ENCODE assay signal across 8 cellular contexts in the genomic region with DNA sequence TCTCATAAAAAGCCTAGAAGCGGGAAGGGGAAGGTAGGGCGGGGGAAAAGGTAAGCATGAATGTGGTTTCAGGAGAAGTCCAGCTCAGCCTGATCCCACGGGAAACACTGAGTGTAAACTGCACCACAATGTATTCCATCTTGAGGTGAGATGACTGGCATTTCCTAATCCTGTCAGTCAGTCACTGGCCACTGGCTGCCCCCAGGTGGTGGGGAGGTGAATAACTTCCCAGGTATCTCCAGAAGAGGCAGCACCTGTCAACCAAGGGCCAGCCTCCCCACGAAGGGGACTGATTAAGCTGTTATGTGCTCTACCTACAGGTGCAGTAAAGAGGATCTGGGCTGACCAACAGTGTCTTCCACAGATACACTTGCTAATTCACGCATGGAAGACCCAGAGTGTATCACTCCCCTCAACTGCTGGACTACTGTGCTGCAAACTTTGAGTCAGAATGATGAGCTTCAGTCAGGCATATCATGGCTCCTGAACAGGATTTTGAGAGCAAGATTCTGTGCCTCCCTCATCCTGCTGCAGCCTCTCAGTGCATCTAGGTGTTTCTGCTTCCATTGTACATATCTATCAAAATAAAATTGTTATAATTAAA.
A peak's percentile ranks its signal among the peaks of the same experiment; 100 is the strongest.
DNase-seq lines count a peak whose midpoint lies in the region; FAIRE-seq and TF ChIP-seq lines count a peak whose summit lies in the region.

No MANE protein-coding gene starts in this region.

- no peaks in the 10 kb centered on the region for H3K9me3 ChIP-seq in BE2C
- H3K9me3 ChIP-seq in HAP-1: no peaks in the 10 kb centered on the region
- H3K9me3 ChIP-seq in Peyer's patch: no peaks in the 10 kb centered on the region
- H3K9me3 ChIP-seq in keratinocyte (ENCODE audit: control insufficient read depth, low read depth, low read length): no peaks in the 10 kb centered on the region
- H3K9me3 ChIP-seq in tibial nerve: no peaks in the 10 kb centered on the region

- no peaks in the 10 kb centered on the region for H3K27me3 ChIP-seq in BE2C
- no peaks in the 10 kb centered on the region for H3K27me3 ChIP-seq in HAP-1 (ENCODE audit: low read depth)
- H3K27me3 ChIP-seq in Peyer's patch: no peaks in the 10 kb centered on the region
- H3K27me3 ChIP-seq in keratinocyte (ENCODE audit: control insufficient read depth, extremely low read depth, insufficient read depth, low read length): no peaks in the 10 kb centered on the region
- no peaks in the 10 kb centered on the region for H3K27me3 ChIP-seq in tibial nerve

- no peak overlapping the region for H3K27ac ChIP-seq in Peyer's patch
- H3K27ac ChIP-seq in keratinocyte (ENCODE audit: control insufficient read depth, insufficient read depth, low read length): no peak overlapping the region
- H3K27ac ChIP-seq in tibial nerve: no peak overlapping the region

- WGBS in tibial nerve, 2 donors: 35 to 40% methylated on average over 5 of the region's 5 CpGs

- no peaks in the 10 kb centered on the region for H3K36me3 Mint-ChIP-seq in activated naive CD4-positive, alpha-beta T cell treated with anti-CD3 and anti-CD28 coated beads, Interleukin-2, amount 10 ng/mL, durations not matched to agents 7 days and 5 days

- H3K4me2 ChIP-seq in keratinocyte (ENCODE audit: control insufficient read depth, extremely low read depth, insufficient read depth, low read depth, low read length): no peak overlapping the region

- H4K20me1 ChIP-seq in keratinocyte (ENCODE audit: control insufficient read depth, extremely low read depth, insufficient read depth, low read length): no peaks in the 10 kb centered on the region

- H3K4me3 Mint-ChIP-seq in activated naive CD4-positive, alpha-beta T cell treated with anti-CD3 and anti-CD28 coated beads, Interleukin-2, amount 10 ng/mL, durations not matched to agents 7 days and 5 days: no peak overlapping the region

- H3K9ac ChIP-seq in keratinocyte (ENCODE audit: control insufficient read depth, extremely low read depth, insufficient read depth, low read length): no peak overlapping the region

- H3K4me3 ChIP-seq in BE2C (ENCODE audit: low read depth, low read length): no peak overlapping the region
- no peak overlapping the region for H3K4me3 ChIP-seq in HAP-1
- no peak overlapping the region for H3K4me3 ChIP-seq in Peyer's patch
- no peak overlapping the region for H3K4me3 ChIP-seq in keratinocyte (ENCODE audit: control insufficient read depth in 2 of 3, extremely low read depth in 1 of 3, insufficient read depth in 2 of 3, low read depth in 1 of 3, low read length in 3 of 3)
- H3K4me3 ChIP-seq in tibial nerve: no peak overlapping the region

- peak; percentile 17 for FAIRE-seq in keratinocyte (lab: Jason Lieb, UNC)

- peak; percentile 76 for DNase-seq in BE2C
- peak; percentile 8 to 73 for DNase-seq in HAP-1 (ENCODE audit: low spot score in 2 of 2)
- peak; percentile 20 to 69 (median 62) for DNase-seq in Peyer's patch
- DNase-seq in activated naive CD4-positive, alpha-beta T cell treated with anti-CD3 and anti-CD28 coated beads, Interleukin-2, amount 10 ng/mL, durations not matched to agents 7 days and 5 days: peak; percentile 79
- peak; percentile 13 for DNase-seq in keratinocyte (ENCODE audit: low read depth, low spot score)
- DNase-seq in stimulated activated CD8-positive, alpha-beta memory T cell treated with anti-CD3 and anti-CD28 coated beads, Interleukin-15, amount 100 ng/mL, for 1 hour (ENCODE audit: low read depth): peak; percentile 5
- DNase-seq in epidermal melanocyte (ENCODE audit: insufficient read length, low spot score): no peak
- DNase-seq in tibial nerve (ENCODE audit: low spot score in 2 of 2): no peak

- TF ChIP-seq EP300 in tibial nerve (IDR thresholded peaks at IDR 0.05): no peak

- no peaks in the 10 kb centered on the region for H3K9me3 Mint-ChIP-seq in activated naive CD4-positive, alpha-beta T cell treated with anti-CD3 and anti-CD28 coated beads, Interleukin-2, amount 10 ng/mL, durations not matched to agents 7 days and 5 days

- H3K9me1 ChIP-seq in keratinocyte (ENCODE audit: control insufficient read depth, extremely low read depth, insufficient read depth, low read length): no peaks in the 10 kb centered on the region

- H3K27ac Mint-ChIP-seq in activated naive CD4-positive, alpha-beta T cell treated with anti-CD3 and anti-CD28 coated beads, Interleukin-2, amount 10 ng/mL, durations not matched to agents 7 days and 5 days: no peak overlapping the region

- no peaks in the 10 kb centered on the region for H3K36me3 ChIP-seq in BE2C
- H3K36me3 ChIP-seq in HAP-1 (replicated peaks): no peaks in the 10 kb centered on the region
- H3K36me3 ChIP-seq in Peyer's patch: no peaks in the 10 kb centered on the region
- no peaks in the 10 kb centered on the region for H3K36me3 ChIP-seq in keratinocyte (ENCODE audit: control insufficient read depth in 2 of 2, extremely low read depth in 1 of 2, insufficient read depth in 2 of 2, low read length in 2 of 2)
- H3K36me3 ChIP-seq in tibial nerve: no peaks in the 10 kb centered on the region

- no peaks in the 10 kb centered on the region for H3K4me1 Mint-ChIP-seq in activated naive CD4-positive, alpha-beta T cell treated with anti-CD3 and anti-CD28 coated beads, Interleukin-2, amount 10 ng/mL, durations not matched to agents 7 days and 5 days

- in situ Hi-C loops in HAP-1 (cut with MboI; ENCODE audit: low sequenced_read_pairs): loop anchor here (25.0 kb wide), 1 partner anchor 359 kb away; no protein-coding TSS in a partner anchor

- TF ChIP-seq CTCF in BE2C (IDR thresholded peaks at IDR 0.05; ENCODE audit: low read depth, low read length) (peak; percentile 87), Peyer's patch (IDR thresholded peaks at IDR 0.05) (peak in 4 of 6 experiments; percentile 38 to 63 (median 57)), keratinocyte (optimal IDR thresholded peaks at IDR 0.05 in 1 of 3, IDR thresholded peaks at IDR 0.05 in 1 of 3, conservative IDR thresholded peaks at IDR 0.05 in 1 of 3; ENCODE audit: extremely low read depth in 1 of 3, insufficient read depth in 2 of 3, low read length in 3 of 3) (peak; percentile 88 to 93 (median 88)), tibial nerve (IDR thresholded peaks at IDR 0.05) (peak in 2 of 5 experiments; percentile 20 to 36)

- TF ChIP-seq POLR2A in Peyer's patch (IDR thresholded peaks at IDR 0.05) (no peak), tibial nerve (IDR thresholded peaks at IDR 0.05) (no peak)

- no peaks in the 10 kb centered on the region for H3K4me1 ChIP-seq in BE2C
- peaks cover 5% of the 10 kb centered on the region; the same call in 1 of the 2 replicates for H3K4me1 ChIP-seq in HAP-1
- H3K4me1 ChIP-seq in Peyer's patch: no peaks in the 10 kb centered on the region
- H3K4me1 ChIP-seq in keratinocyte (ENCODE audit: control insufficient read depth, extremely low read depth, insufficient read depth, low read length): no peaks in the 10 kb centered on the region
- no peaks in the 10 kb centered on the region for H3K4me1 ChIP-seq in tibial nerve

- H3K79me2 ChIP-seq in keratinocyte (ENCODE audit: control insufficient read depth, insufficient read depth, low read length): no peaks in the 10 kb centered on the region

- dilution Hi-C loops in keratinocyte (cut with MboI; ENCODE audit: extremely low pct_ligation_motif_present, low sequenced_read_pairs): loop anchor here (25.0 kb wide), 2 partner anchors 184 to 359 kb away; no protein-coding TSS in a partner anchor

- CTCF ChIA-PET in activated naive CD4-positive, alpha-beta T cell treated with anti-CD3 and anti-CD28 coated beads, Interleukin-2, amount 10 ng/mL, durations not matched to agents 7 days and 5 days (lab: Charles Lee): interaction anchor here (0.7 to 4.7 kb wide), 16 partner anchors 9 to 374 kb away, joined by 3 to 30 read pairs (median 4); no protein-coding TSS in a partner anchor

- H3K27me3 Mint-ChIP-seq in activated naive CD4-positive, alpha-beta T cell treated with anti-CD3 and anti-CD28 coated beads, Interleukin-2, amount 10 ng/mL, durations not matched to agents 7 days and 5 days: peaks cover 4% of the 10 kb centered on the region

- H2AFZ ChIP-seq in keratinocyte (ENCODE audit: control insufficient read depth, low read length): no peak overlapping the region

Comparison
In these comparisons a context has a peak if more than half of its experiments do, and no peak if none do; other contexts are left out.
1. DNase-seq: peak in BE2C (single experiment), HAP-1 (2 of 2), Peyer's patch (3 of 3), activated naive CD4-positive, alpha-beta T cell treated with anti-CD3 and anti-CD28 coated beads, Interleukin-2, amount 10 ng/mL, durations not matched to agents 7 days and 5 days (single experiment), keratinocyte (single experiment) and stimulated activated CD8-positive, alpha-beta memory T cell treated with anti-CD3 and anti-CD28 coated beads, Interleukin-15, amount 100 ng/mL, for 1 hour (single experiment); none in epidermal melanocyte (single experiment) and tibial nerve (0 of 2).